In the genomic region with DNA sequence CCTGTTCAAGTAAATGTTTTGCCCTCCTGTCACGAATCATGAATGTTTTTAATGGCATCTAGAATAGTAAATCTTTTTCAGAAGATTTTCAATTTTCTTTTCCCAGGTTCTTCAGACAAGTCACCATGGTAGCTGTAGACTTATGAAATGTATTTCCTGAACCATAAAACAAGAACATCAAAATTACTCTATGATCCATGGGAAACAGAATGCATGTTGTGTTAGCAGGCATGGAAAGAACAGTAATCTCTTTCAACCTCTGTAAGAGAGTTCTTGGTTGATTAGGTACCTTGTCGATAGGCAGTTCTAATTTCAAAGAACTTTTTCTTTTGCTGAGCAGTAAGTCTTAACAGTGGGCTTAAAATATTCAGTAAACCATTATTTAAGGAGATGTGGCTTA, we compare ENCODE assay signal across 13 cellular contexts. TPM values are rescaled to one million over a fixed set of nuclear protein-coding genes. Genes with fewer than 3 reads are reported as not detected.
DNase-seq lines count a peak whose midpoint lies in the region; ATAC-seq and TF ChIP-seq lines count a peak whose summit lies in the region.
"Had no signal": no experiment of that assay in that cellular context is flagged by ENCODE, and none has a peak within 500 bp of the region (broad histone marks: within the 10 kb centered on the region; RNA-seq: fewer than 3 reads in every experiment).

No MANE protein-coding gene starts in this region.

- no peak overlapping the region for H3K4me3 ChIP-seq in PC-9
- no peak overlapping the region for H3K4me3 ChIP-seq in hepatocyte
- H3K4me3 ChIP-seq: BLaER1, GM23338 had no signal

- ATAC-seq in WTC11, result no peak

- 91% methylated on average over 2 of the region's 2 CpGs for WGBS in hepatocyte (ENCODE audit: low lambda C conversion rate, missing lambda C conversion rate)

- in situ Hi-C loops in Caki2 (cut with HindIII; ENCODE audit: low pct_unique_long_range_greater_than_20kb, low sequenced_read_pairs), result no loop called here

- H3K79me2 ChIP-seq in PC-9 (ENCODE audit: low read depth), result no peaks in the 10 kb centered on the region
- no peaks in the 10 kb centered on the region for H3K79me2 ChIP-seq in hepatocyte

- DNase-seq in Caki2 (ENCODE audit: low read depth) (peak; percentile 36), PC-9 (no peak), hepatocyte (ENCODE audit: low spot score) (no peak), WTC11 (ENCODE audit: low spot score) (no peak), AG08396 (ENCODE audit: low spot score) (no peak), HPDE6-E6E7 (ENCODE audit: extremely low spot score) (no peak), GM20000 (ENCODE audit: low spot score) (no peak)
- DNase-seq: CD4-positive, alpha-beta memory T cell; HCEC 1CT had no signal

- no peak overlapping the region for H3K4me3 Mint-ChIP-seq in WTC11
- H3K4me3 Mint-ChIP-seq: CD4-positive, alpha-beta memory T cell; GM23338 had no signal

- H3K27me3 ChIP-seq in PC-9 (ENCODE audit: insufficient read depth, low read depth), result no peaks in the 10 kb centered on the region
- H3K27me3 ChIP-seq in hepatocyte, result no peaks in the 10 kb centered on the region
- H3K27me3 ChIP-seq: BLaER1 had no signal

- H3K36me3 Mint-ChIP-seq in WTC11, result no peaks in the 10 kb centered on the region
- H3K36me3 Mint-ChIP-seq: CD14-positive monocyte had no signal

- intact Hi-C loops in PC-9 (cut with micrococcal nuclease; ENCODE audit: unreplicated experiment), result loop anchor here (5.0 to 10.0 kb wide), 3 partner anchors 452 to 1107 kb away; partner anchors contain the start of gene RBM17

- H3K27ac ChIP-seq in PC-9 (peak overlapping the region; percentile 61; the same call in 1 of the 2 replicates), hepatocyte (peak overlapping the region; percentile 89)
- H3K27ac ChIP-seq: BLaER1, KMS-11 had no signal

- H3K9me2 ChIP-seq in PC-9 (ENCODE audit: insufficient read depth), result no peaks in the 10 kb centered on the region
- H3K9me2 ChIP-seq in hepatocyte (replicated peaks; ENCODE audit: insufficient read depth), result no peaks in the 10 kb centered on the region

- TF ChIP-seq CTCF in PC-9 (conservative IDR thresholded peaks at IDR 0.05) (no peak), hepatocyte (IDR thresholded peaks at IDR 0.05; ENCODE audit: poor library complexity) (no peak), WTC11 (IDR thresholded peaks at IDR 0.05) (no peak), GM20000 (IDR thresholded peaks at IDR 0.05; ENCODE audit: extremely low read depth, missing control alignments) (no peak)

- H3K27ac Mint-ChIP-seq in WTC11, result no peak overlapping the region
- H3K27ac Mint-ChIP-seq: CD14-positive monocyte; CD4-positive, alpha-beta memory T cell; GM23338 had no signal

- H3K9me3 ChIP-seq in PC-9 (ENCODE audit: insufficient read depth, low read depth) (no peaks in the 10 kb centered on the region), hepatocyte (ENCODE audit: low read depth) (no peaks in the 10 kb centered on the region)
- H3K9me3 ChIP-seq: BLaER1 had no signal

- no peak overlapping the region for H2AFZ ChIP-seq in PC-9
- no peak overlapping the region for H2AFZ ChIP-seq in hepatocyte

- no peaks in the 10 kb centered on the region for H4K20me1 ChIP-seq in PC-9 (ENCODE audit: insufficient read depth)
- H4K20me1 ChIP-seq in hepatocyte (ENCODE audit: insufficient read depth, poor library complexity, severe bottlenecking), result no peaks in the 10 kb centered on the region
- H4K20me1 ChIP-seq: BLaER1 had no signal

- peaks cover 21% of the 10 kb centered on the region for H3K4me1 Mint-ChIP-seq in WTC11

- H3K4me2 ChIP-seq in PC-9, result no peak overlapping the region
- H3K4me2 ChIP-seq in hepatocyte, result no peak overlapping the region
- H3K4me2 ChIP-seq: BLaER1, KMS-11 had no signal

- no peaks in the 10 kb centered on the region; the same call in 1 of the 2 replicates for H3K27me3 Mint-ChIP-seq in WTC11 (ENCODE audit: low read depth)

- POLR2A ChIA-PET in PC-9 (lab: Charles Lee; ENCODE audit: unreplicated experiment), result interaction anchor here (1.7 kb wide), 1 partner anchor 131 kb away, joined by 6 read pairs; no protein-coding TSS in a partner anchor
- POLR2A ChIA-PET in WTC11 (lab: Charles Lee), result no interaction called here

- no TSS peak for BruUV-seq in PC-9 (replicated peaks; lab: Mats Ljungman, UMichigan)

- H3K36me3 ChIP-seq in PC-9 (ENCODE audit: low read depth) (no peaks in the 10 kb centered on the region), hepatocyte (replicated peaks; ENCODE audit: insufficient read depth, low read depth) (no peaks in the 10 kb centered on the region)
- H3K36me3 ChIP-seq: BLaER1 had no signal

- H3K4me1 ChIP-seq in PC-9 (replicated peaks; ENCODE audit: insufficient read depth) (peaks cover 6% of the 10 kb centered on the region; the same call in 1 of the 2 replicates), hepatocyte (ENCODE audit: insufficient read depth) (peaks cover 14% of the 10 kb centered on the region)

- CTCF ChIA-PET in PC-9 (lab: Charles Lee), result no interaction called here
- CTCF ChIA-PET in WTC11 (lab: Charles Lee), result interaction anchor here (5.4 kb wide), 1 partner anchor 132 kb away, joined by 70 read pairs; no protein-coding TSS in a partner anchor

- peaks cover 10% of the 10 kb centered on the region for H3K9me3 Mint-ChIP-seq in WTC11
- H3K9me3 Mint-ChIP-seq: CD14-positive monocyte; CD4-positive, alpha-beta memory T cell; GM23338 had no signal

- H3F3A ChIP-seq in PC-9 (ENCODE audit: insufficient read depth, low read depth), result peaks cover 48% of the 10 kb centered on the region

TF ChIP-seq in WTC11, 78 proteins besides CTCF, POLR2A, EP300 and RAD21:
- TF ChIP-seq, protein P1, sequence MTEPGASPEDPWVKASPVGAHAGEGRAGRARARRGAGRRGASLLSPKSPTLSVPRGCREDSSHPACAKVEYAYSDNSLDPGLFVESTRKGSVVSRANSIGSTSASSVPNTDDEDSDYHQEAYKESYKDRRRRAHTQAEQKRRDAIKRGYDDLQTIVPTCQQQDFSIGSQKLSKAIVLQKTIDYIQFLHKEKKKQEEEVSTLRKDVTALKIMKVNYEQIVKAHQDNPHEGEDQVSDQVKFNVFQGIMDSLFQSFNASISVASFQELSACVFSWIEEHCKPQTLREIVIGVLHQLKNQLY (CRISPR knock-in tag; IDR thresholded peaks at IDR 0.05), result no peak

RNA-seq across cellular contexts. Expression of gene AKR1C1, which starts 17.6 kb away (rescaled TPM):
- total RNA-seq in Caki2 (2014; rRNA removed; shearing (Covaris generic); ENCODE audit: low replicate concordance), result 6,987 and 7,564 TPM in 2 replicates
- total RNA-seq in PC-9 (2021) (1,253 and 1,313 TPM in 2 replicates), hepatocyte (175 and 179 TPM in 2 replicates), WTC11 (2021) (3.9 to 4.3 TPM (median 4.1 TPM) in 3 replicates)
- polyA plus RNA-seq in hepatocyte, result 67.8 and 106 TPM in 2 replicates

RNA-seq across cellular contexts. Expression of gene AKR1C2, which starts 22.9 kb away (rescaled TPM):
- 1,417 and 1,499 TPM in 2 replicates for total RNA-seq in Caki2 (2014; rRNA removed; shearing (Covaris generic); ENCODE audit: low replicate concordance)
- total RNA-seq in PC-9 (2021), result 1,997 and 2,032 TPM in 2 replicates
- total RNA-seq in hepatocyte, result 47.7 and 51.0 TPM in 2 replicates
- polyA plus RNA-seq in hepatocyte, result 35.0 and 51.7 TPM in 2 replicates
- 1.1 to 1.3 TPM (median 1.2 TPM) in 3 replicates for total RNA-seq in WTC11 (2021)
- total RNA-seq: CD4-positive, alpha-beta memory T cell had no signal
- polyA plus RNA-seq: CD14-positive monocyte; CD4-positive, alpha-beta memory T cell had no signal

Comparison
In these comparisons a context has a peak if more than half of its experiments do, and no peak if none do; other contexts are left out.
1. RNA of gene AKR1C1, which starts 17.6 kb away (total RNA-seq): 6,987 to 7,564 TPM in Caki2, 1,253 to 1,313 TPM in PC-9 and 175 to 179 TPM in hepatocyte; 3.9 to 4.3 TPM in WTC11; every median in the first group is over 10 times any median in the second.
2. RNA of gene AKR1C2, which starts 22.9 kb away (total RNA-seq): 1,997 to 2,032 TPM in PC-9 and 1,417 to 1,499 TPM in Caki2; 47.7 to 51.0 TPM in hepatocyte and 1.1 to 1.3 TPM in WTC11; every median in the first group is over 10 times any median in the second.